7 cellular contexts compared by ENCODE assay signal in the genomic region with DNA sequence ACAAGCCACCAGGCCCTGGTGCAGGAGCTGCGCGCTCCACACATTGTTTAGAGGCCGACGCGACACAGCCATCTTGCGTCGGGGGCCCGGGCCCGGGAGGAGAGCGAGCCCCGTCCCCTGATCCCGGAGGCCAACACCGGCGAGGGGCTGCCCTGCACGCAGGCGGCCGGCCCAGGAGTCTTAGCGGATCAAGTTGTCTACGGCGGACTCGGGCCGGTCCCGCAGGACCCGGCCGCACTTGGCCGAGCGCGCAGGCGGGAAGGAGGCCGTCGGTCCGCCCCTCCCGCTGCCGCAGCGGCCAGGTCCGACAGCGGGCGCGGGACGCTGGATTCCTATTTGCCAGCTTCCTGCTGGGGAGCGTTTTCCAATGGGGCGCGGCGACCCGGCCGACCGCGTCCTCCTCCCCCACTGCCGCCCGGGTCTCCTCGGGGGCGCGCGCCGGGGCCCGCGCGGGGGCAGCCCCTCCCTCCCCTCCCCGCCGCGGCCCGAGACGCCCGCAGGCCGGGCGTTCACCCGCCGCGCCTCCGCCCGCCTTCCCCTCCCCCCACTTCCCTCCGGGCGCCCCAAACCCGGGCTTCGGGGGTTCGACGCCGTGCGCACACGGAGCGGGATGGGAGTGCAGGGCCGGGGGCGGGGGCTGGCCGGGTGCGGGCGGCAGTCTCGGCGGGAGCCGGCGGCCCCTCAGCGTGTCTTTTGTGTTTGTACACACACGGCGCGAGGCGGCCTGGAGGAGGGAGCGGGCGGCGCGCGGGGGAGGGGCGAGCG. TPM values are rescaled to one million over a fixed set of nuclear protein-coding genes. Genes with fewer than 3 reads are reported as not detected.
DNase-seq lines count a peak whose midpoint lies in the region; FAIRE-seq and TF ChIP-seq lines count a peak whose summit lies in the region.

No MANE protein-coding gene starts in this region.

- H3K4me2 ChIP-seq in Karpas-422 (ENCODE audit: low read depth, low read length, poor library complexity, severe bottlenecking) (peak overlapping the region; percentile 78), astrocyte (ENCODE audit: low read length) (peak overlapping the region; percentile 86), hepatocyte (peak overlapping the region; percentile 89)

- TF ChIP-seq CTCF in GM12865 (IDR thresholded peaks at IDR 0.05; ENCODE audit: insufficient read depth, low read depth, low read length, missing control alignments) (no peak), astrocyte (IDR thresholded peaks at IDR 0.05; ENCODE audit: insufficient read depth, low read depth, low read length) (no peak), hepatocyte (IDR thresholded peaks at IDR 0.05; ENCODE audit: poor library complexity) (no peak), prostate gland (IDR thresholded peaks at IDR 0.05) (peak in 2 of 4 experiments; percentile 6 to 13)

- H3K4me3 ChIP-seq in GM12865 (ENCODE audit: low read depth, low read length) (peak overlapping the region; percentile 81), H7 (ENCODE audit: insufficient read depth, low read depth, low read length) (peak overlapping the region; percentile 86), Karpas-422 (ENCODE audit: low read length) (peak overlapping the region; percentile 75), astrocyte (ENCODE audit: insufficient read depth, low read depth, low read length) (peak overlapping the region; percentile 77), hepatocyte (peak overlapping the region; percentile 84), prostate gland (peak overlapping the region; percentile 84 to 90)

- intact Hi-C loops in prostate gland (cut with DNase I), result loop anchor here (10.0 kb wide), 1 partner anchor 637 kb away; the partner anchor contains the start of gene LBR

- H3K27me3 ChIP-seq in H7 (ENCODE audit: control insufficient read depth, insufficient read depth, low read length) (no peaks in the 10 kb centered on the region), Karpas-422 (ENCODE audit: low read length) (no peaks in the 10 kb centered on the region; the same call in 1 of the 2 replicates), astrocyte (ENCODE audit: insufficient read depth, low read length) (no peaks in the 10 kb centered on the region), hepatocyte (no peaks in the 10 kb centered on the region), prostate gland (replicated peaks; ENCODE audit: insufficient read depth) (no peaks in the 10 kb centered on the region)

- no peak for FAIRE-seq in astrocyte (lab: Jason Lieb, UNC)

- no peaks in the 10 kb centered on the region for H3K9me3 Mint-ChIP-seq in astrocyte (ENCODE audit: unreplicated experiment)

- peak; percentile 73 for TF ChIP-seq POLR2A in prostate gland (IDR thresholded peaks at IDR 0.05)

- H3K4me3 Mint-ChIP-seq in astrocyte (ENCODE audit: unreplicated experiment), result peak overlapping the region; percentile 89

- H3K27ac Mint-ChIP-seq in astrocyte (ENCODE audit: unreplicated experiment), result no peak overlapping the region

- H3K36me3 Mint-ChIP-seq in astrocyte (ENCODE audit: low read depth, unreplicated experiment), result no peaks in the 10 kb centered on the region

- WGBS in hepatocyte (ENCODE audit: low lambda C conversion rate, missing lambda C conversion rate), result under 1% methylated on average over 33 of the region's 102 CpGs
- under 1% methylated on average over 77 of the region's 102 CpGs for WGBS in prostate gland

- no peaks in the 10 kb centered on the region for H3K27me3 Mint-ChIP-seq in astrocyte (ENCODE audit: low read depth, unreplicated experiment)

- DNase-seq in GM12865 (ENCODE audit: low read depth) (no peak), H7 (peak; percentile 98), Karpas-422 (no peak), SHP77 treated with DMSO at 0.1 percent for 48 hours (lab: John Stamatoyannopoulos, UW) (peak; percentile 34), astrocyte (ENCODE audit: low read depth) (peak; percentile 56), hepatocyte (ENCODE audit: low spot score) (peak; percentile 91), prostate gland (ENCODE audit: low spot score) (peak; percentile 69)

- H3K27ac ChIP-seq in Karpas-422 (ENCODE audit: low read length) (no peak overlapping the region), astrocyte (ENCODE audit: low read depth, low read length) (peak overlapping the region; percentile 86), hepatocyte (peak overlapping the region; percentile 100), prostate gland (peak overlapping the region; percentile 99 to 100)

- H3K79me2 ChIP-seq in Karpas-422 (ENCODE audit: low read length) (peaks cover 37% of the 10 kb centered on the region), astrocyte (ENCODE audit: insufficient read depth, low read length) (peaks cover 40% of the 10 kb centered on the region), hepatocyte (peaks cover 56% of the 10 kb centered on the region)

- H2AFZ ChIP-seq in Karpas-422 (ENCODE audit: low read length) (peak overlapping the region; percentile 99), astrocyte (ENCODE audit: low read depth, low read length) (peak overlapping the region; percentile 70), hepatocyte (peak overlapping the region; percentile 87)

- H4K20me1 ChIP-seq in Karpas-422 (ENCODE audit: insufficient read depth, low read depth, low read length) (peaks cover 30% of the 10 kb centered on the region), astrocyte (ENCODE audit: insufficient read depth, low read length) (peaks cover 40% of the 10 kb centered on the region), hepatocyte (ENCODE audit: insufficient read depth, poor library complexity, severe bottlenecking) (peaks cover 35% of the 10 kb centered on the region)

- peak overlapping the region; percentile 85 for H3K9ac ChIP-seq in Karpas-422 (ENCODE audit: low read length)
- peak overlapping the region; percentile 92 for H3K9ac ChIP-seq in astrocyte (ENCODE audit: low read length)

- H3K9me2 ChIP-seq in Karpas-422 (replicated peaks; ENCODE audit: insufficient read depth, low read length), result no peaks in the 10 kb centered on the region
- no peaks in the 10 kb centered on the region for H3K9me2 ChIP-seq in hepatocyte (replicated peaks; ENCODE audit: insufficient read depth)

- H3K4me1 ChIP-seq in Karpas-422 (ENCODE audit: low read length) (peaks cover 28% of the 10 kb centered on the region), astrocyte (ENCODE audit: insufficient read depth, low read length) (peaks cover 11% of the 10 kb centered on the region), hepatocyte (ENCODE audit: insufficient read depth) (peaks cover 6% of the 10 kb centered on the region), prostate gland (replicated peaks) (peaks cover 4% of the 10 kb centered on the region)

- H3K4me1 Mint-ChIP-seq in astrocyte (ENCODE audit: low read depth, unreplicated experiment), result peaks cover 15% of the 10 kb centered on the region

- H3K36me3 ChIP-seq in H7 (replicated peaks; ENCODE audit: control insufficient read depth, insufficient read depth, low read length) (peaks cover 16% of the 10 kb centered on the region), Karpas-422 (ENCODE audit: insufficient read depth, low read length) (peaks cover 21% of the 10 kb centered on the region), astrocyte (ENCODE audit: insufficient read depth, low read length) (peaks cover 13% of the 10 kb centered on the region), hepatocyte (replicated peaks; ENCODE audit: insufficient read depth, low read depth) (peaks cover 3% of the 10 kb centered on the region), prostate gland (no peaks in the 10 kb centered on the region)

- H3K9me3 ChIP-seq in Karpas-422 (ENCODE audit: low read length), result no peaks in the 10 kb centered on the region
- no peaks in the 10 kb centered on the region for H3K9me3 ChIP-seq in astrocyte (ENCODE audit: insufficient read depth, low read depth, low read length)
- H3K9me3 ChIP-seq in hepatocyte (ENCODE audit: low read depth), result no peaks in the 10 kb centered on the region
- no peaks in the 10 kb centered on the region for H3K9me3 ChIP-seq in prostate gland

RNA-seq across cellular contexts. Expression of gene H3-3A, which starts 0.5 kb away (rescaled TPM):
- total RNA-seq in H7 (2014; rRNA removed; shearing (Covaris generic)), result 963 and 975 TPM in 2 replicates
- 236 and 436 TPM in 2 replicates for total RNA-seq in Karpas-422 (2014; rRNA removed; shearing (Covaris generic); ENCODE audit: low replicate concordance)
- total RNA-seq in astrocyte (340 and 375 TPM in 2 replicates), hepatocyte (617 and 722 TPM in 2 replicates), prostate gland (100 to 1,000 TPM; 400 to 481 TPM)
- polyA plus RNA-seq in hepatocyte, result 528 and 543 TPM in 2 replicates

Comparison
In these comparisons a context has a peak if more than half of its experiments do, and no peak if none do; other contexts are left out.
1. DNase-seq: peak in H7 (single experiment), SHP77 treated with DMSO at 0.1 percent for 48 hours (single experiment), astrocyte (single experiment), hepatocyte (single experiment) and prostate gland (single experiment); none in GM12865 (single experiment) and Karpas-422 (single experiment).
2. Peak in every context shown above with its lines, with median percentiles within 50 percentile points of each other: H3K4me3 ChIP-seq, H2AFZ ChIP-seq and H3K4me2 ChIP-seq.